In the genomic region with DNA sequence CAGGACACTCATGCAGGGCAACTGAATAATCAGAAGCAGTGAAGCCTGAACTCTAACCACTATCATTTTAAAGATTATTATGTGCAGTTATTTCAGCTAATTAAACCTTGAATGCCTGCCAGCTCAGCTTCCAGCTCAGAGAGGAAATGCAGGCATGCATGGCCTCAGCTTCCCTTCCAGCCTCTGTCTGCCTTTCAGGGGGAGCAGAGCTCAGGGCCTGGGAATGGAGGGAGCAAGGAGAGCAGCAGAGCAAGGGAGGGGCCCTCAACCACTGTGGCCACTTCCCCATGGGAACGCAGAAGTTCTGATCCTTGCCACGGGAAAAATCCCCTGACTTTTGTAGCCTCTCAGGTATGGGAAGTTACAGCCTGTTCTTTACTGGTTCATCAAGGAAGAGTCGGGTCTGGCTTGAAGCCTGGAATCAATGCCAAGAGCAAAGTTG, we compare ENCODE assay signal across 22 cellular contexts. TPM values are rescaled to one million over a fixed set of nuclear protein-coding genes. Genes with fewer than 3 reads are reported as not detected.
DNase-seq lines count a peak whose midpoint lies in the region; TF ChIP-seq lines count a peak whose summit lies in the region.
"Had no signal": no experiment of that assay in that cellular context is flagged by ENCODE, and none has a peak within 500 bp of the region (broad histone marks: within the 10 kb centered on the region; RNA-seq: fewer than 3 reads in every experiment).

No MANE protein-coding gene starts in this region.

- TF ChIP-seq POLR2A in sigmoid colon (IDR thresholded peaks at IDR 0.05) = no peak

- no peak overlapping the region for H3K9ac ChIP-seq in neuronal stem cell (ENCODE audit: low read depth, low read length, poor library complexity)
- H3K9ac ChIP-seq: parathyroid adenoma had no signal

- no peak overlapping the region for H3K23ac ChIP-seq in neuronal stem cell (ENCODE audit: low read depth, low read length, poor library complexity)

- WGBS in neuronal stem cell (ENCODE audit: extremely low coverage in 2 of 2, insufficient read length in 2 of 2, insufficient replicate concordance in 1 of 2), 2 donors = no CpG with 5 or more reads among the region's 3 CpGs
- 6 to 23% methylated on average over 3 of the region's 3 CpGs for WGBS in sigmoid colon, 2 donors

- H2BK15ac ChIP-seq in neuronal stem cell (ENCODE audit: low read length) = no peak overlapping the region

- no peak for TF ChIP-seq EP300 in sigmoid colon (IDR thresholded peaks at IDR 0.05)

- H2AK5ac ChIP-seq in neuronal stem cell (ENCODE audit: low read depth, low read length) = no peak overlapping the region

- no peak overlapping the region for H3K4ac ChIP-seq in neuronal stem cell (ENCODE audit: low read length)

- peak overlapping the region; percentile 42 for H2AFZ ChIP-seq in neuronal stem cell (ENCODE audit: low read length)
- H2AFZ ChIP-seq: parathyroid adenoma had no signal

- H3K4me3 ChIP-seq in neuronal stem cell (ENCODE audit: low read length in 2 of 2) = no peak overlapping the region
- no peak overlapping the region for H3K4me3 ChIP-seq in sigmoid colon
- H3K4me3 ChIP-seq: colonic mucosa, transverse colon had no signal

- H3K27me3 ChIP-seq in neuronal stem cell (ENCODE audit: control insufficient read depth in 3 of 3, insufficient read depth in 3 of 3, low read depth in 1 of 3, low read length in 3 of 3) (peaks cover 0 to 20% (median 0%) of the 10 kb centered on the region in 3 experiments), sigmoid colon (no peaks in the 10 kb centered on the region)
- H3K27me3 ChIP-seq: BE2C, colonic mucosa, foreskin keratinocyte, transverse colon had no signal

- H3K9me3 ChIP-seq in neuronal stem cell (replicated peaks in 1 of 2; ENCODE audit: control insufficient read depth in 2 of 2, insufficient read depth in 1 of 2, low read depth in 1 of 2, low read length in 2 of 2) (peaks cover 0 to 5% of the 10 kb centered on the region in 2 donors), sigmoid colon (peaks cover 0 to 6% (median 1%) of the 10 kb centered on the region in 4 donors)
- H3K9me3 ChIP-seq: BE2C, colonic mucosa had no signal

- H3K4me2 ChIP-seq in neuronal stem cell (ENCODE audit: insufficient read depth, low read length, poor library complexity, severe bottlenecking) = no peak overlapping the region

- H3K27ac ChIP-seq in neuronal stem cell (replicated peaks; ENCODE audit: low read length) (no peak overlapping the region), sigmoid colon (no peak overlapping the region)
- H3K27ac ChIP-seq: 22Rv1, colonic mucosa, foreskin keratinocyte, parathyroid adenoma, transverse colon, WERI-Rb-1 had no signal

- no peak overlapping the region for H2BK12ac ChIP-seq in neuronal stem cell (ENCODE audit: low read length)

- TF ChIP-seq CTCF in sigmoid colon (IDR thresholded peaks at IDR 0.05) = no peak

- H2BK5ac ChIP-seq in neuronal stem cell (ENCODE audit: low read length) = no peak overlapping the region

- no peak overlapping the region for H2BK120ac ChIP-seq in neuronal stem cell (ENCODE audit: low read depth, low read length)

- peak; percentile 33 for DNase-seq in DMS 273 (lab: John Stamatoyannopoulos, UW; ENCODE audit: unreplicated experiment)
- DNase-seq in DMS 273 treated with DMSO at 0.1 percent for 48 hours (lab: John Stamatoyannopoulos, UW) = no peak
- DNase-seq in NCI-H1105 treated with DMSO at 0.1 percent for 48 hours (lab: John Stamatoyannopoulos, UW) = peak; percentile 68
- peak; percentile 67 for DNase-seq in dermis blood vessel endothelial cell
- no peak for DNase-seq in neuronal stem cell (ENCODE audit: low spot score)
- DNase-seq in sigmoid colon = no peak
- DNase-seq in dedifferentiated amniotic fluid mesenchymal stem cell (ENCODE audit: extremely low spot score) = no peak
- DNase-seq in DMS53 (lab: John Stamatoyannopoulos, UW) = no peak
- DNase-seq: activated CD4-positive, alpha-beta memory T cell treated with anti-CD3 and anti-CD28 coated beads, Interleukin-2, amount 10 ng/mL, durations not matched to agents 7 days and 5 days; activated T-cell treated with anti-CD3 and anti-CD28 coated beads, Interleukin-2, amount 50 U/mL, for 4 hours; BE2C; colonic mucosa; DMS153; foreskin keratinocyte; left ventricle myocardium superior; NCI-H2081 treated with DMSO at 0.1 percent for 48 hours; NK-92 treated with Interleukin-12 subunit alpha and Interleukin-12 subunit beta, amount 100 ng/mL, for 24 hours; stimulated activated CD4-positive, alpha-beta T cell treated with anti-CD3 and anti-CD28 coated beads, Interleukin-12 subunit alpha, Interleukin-12 subunit beta, amount 100 ng/mL, for 4 hours; transverse colon; WERI-Rb-1 had no signal

- H3K36me3 ChIP-seq in neuronal stem cell (replicated peaks in 1 of 2; ENCODE audit: control insufficient read depth in 2 of 2, insufficient read depth in 2 of 2, low read length in 2 of 2) (no peaks in the 10 kb centered on the region), sigmoid colon (no peaks in the 10 kb centered on the region)
- H3K36me3 ChIP-seq: BE2C, colonic mucosa, transverse colon, WERI-Rb-1 had no signal

- H4K91ac ChIP-seq in neuronal stem cell (ENCODE audit: low read depth, low read length, poor library complexity) = no peak overlapping the region

- no peaks in the 10 kb centered on the region for H3K4me1 ChIP-seq in neuronal stem cell (ENCODE audit: control insufficient read depth in 2 of 2, insufficient read depth in 1 of 2, low read depth in 1 of 2, low read length in 2 of 2)
- no peaks in the 10 kb centered on the region for H3K4me1 ChIP-seq in sigmoid colon
- H3K4me1 ChIP-seq: BE2C, colonic mucosa had no signal

- H3K79me1 ChIP-seq in neuronal stem cell (ENCODE audit: low read depth, low read length) = no peaks in the 10 kb centered on the region

- no peak overlapping the region for H3K14ac ChIP-seq in neuronal stem cell (ENCODE audit: low read length)

- H3K18ac ChIP-seq in neuronal stem cell (ENCODE audit: low read length) = no peak overlapping the region

- no peak overlapping the region for H4K8ac ChIP-seq in neuronal stem cell (ENCODE audit: low read depth, low read length)

- intact Hi-C loops in sigmoid colon (cut with DNase I) = no loop called here

RNA-seq across cellular contexts. Expression of gene APLNR, which starts 32.6 kb away (rescaled TPM):
- total RNA-seq in dermis blood vessel endothelial cell = 3.0 and 19.6 TPM in 2 replicates
- polyA plus RNA-seq in neuronal stem cell (2013, experiment 1 of 2) = 1.6 TPM
- polyA plus RNA-seq in neuronal stem cell (2013, experiment 2 of 2) = 1.6 TPM
- total RNA-seq in sigmoid colon = 1 to 10 TPM in 1 of 4 donors, under 1 TPM in 3; 0.54 to 1.8 (median 0.77) TPM
- 1 to 10 TPM in 1 of 3 donors, under 1 TPM in 2; under 0.01 to 2.6 (median 0.46) TPM for polyA plus RNA-seq in sigmoid colon
- total RNA-seq: activated CD4-positive, alpha-beta memory T cell treated with anti-CD3 and anti-CD28 coated beads, Interleukin-2, amount 10 ng/mL, durations not matched to agents 7 days and 5 days; activated T-cell treated with anti-CD3 and anti-CD28 coated beads, Interleukin-2, amount 50 U/mL, for 4 hours; foreskin keratinocyte had no signal
- polyA plus RNA-seq: foreskin keratinocyte had no signal

RNA-seq across cellular contexts. Expression of gene TNKS1BP1, which starts 55.2 kb away (rescaled TPM):
- total RNA-seq in dermis blood vessel endothelial cell (74.3 and 79.6 TPM in 2 replicates), sigmoid colon (10 to 100 TPM; 26.4 to 51.2 (median 37.8) TPM)
- 77.7 TPM for polyA plus RNA-seq in neuronal stem cell (2013, experiment 1 of 2)
- polyA plus RNA-seq in neuronal stem cell (2013, experiment 2 of 2) = 73.2 TPM
- 100 to 1,000 TPM in 1 of 3 donors, 10 to 100 TPM in 2; 43.8 to 133 (median 68.4) TPM for polyA plus RNA-seq in sigmoid colon

Comparison
In these comparisons a context has a peak if more than half of its experiments do, and no peak if none do; other contexts are left out.
1. DNase-seq: peak in DMS 273 (single experiment), NCI-H1105 treated with DMSO at 0.1 percent for 48 hours (single experiment) and dermis blood vessel endothelial cell (single experiment); none in DMS 273 treated with DMSO at 0.1 percent for 48 hours (single experiment), neuronal stem cell (single experiment), sigmoid colon (single experiment), dedifferentiated amniotic fluid mesenchymal stem cell (single experiment) and DMS53 (single experiment).